Comparison of ENCODE assay signal across 21 cellular contexts in the genomic region with DNA sequence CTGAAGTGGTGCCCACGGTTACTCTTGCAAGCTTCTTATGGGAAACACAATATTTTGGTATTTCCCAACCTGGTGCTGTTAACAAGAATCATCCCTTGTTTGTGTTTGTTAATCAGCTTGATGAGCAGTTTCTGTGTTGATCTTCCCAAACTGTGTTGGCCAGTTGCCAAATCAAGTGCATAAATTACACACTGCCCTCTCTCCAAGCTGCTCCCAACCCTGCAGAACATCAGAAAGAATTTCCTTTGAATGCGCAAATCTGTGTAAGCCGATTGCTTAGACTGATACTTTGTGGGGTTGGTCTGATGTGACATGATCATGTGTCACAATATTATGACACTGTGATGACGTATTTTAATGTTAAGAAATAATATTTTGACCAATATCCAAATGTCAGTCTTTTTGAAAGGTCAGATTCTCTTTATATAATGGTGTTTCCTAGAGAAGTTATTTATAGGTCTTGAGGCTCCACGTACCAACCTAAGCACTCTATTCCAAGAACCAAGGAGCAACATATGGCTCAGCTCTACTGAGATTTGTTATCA.
"Had no signal": no experiment of that assay in that cellular context is flagged by ENCODE, and none has a peak within 500 bp of the region (broad histone marks: within the 10 kb centered on the region; RNA-seq: fewer than 3 reads in every experiment).

No MANE protein-coding gene starts in this region.

- H3K4me1 Mint-ChIP-seq: activated CD4-positive, alpha-beta T cell treated with anti-CD3 and anti-CD28 coated beads for 36 hours; activated naive CD4-positive, alpha-beta T cell treated with anti-CD3 and anti-CD28 coated beads, Interleukin-2, amount 50 U/mL, for 24 hours; immature natural killer cell; memory B cell; naive B cell had no signal

- H3K36me3 ChIP-seq: cardiac muscle cell, gastroesophageal sphincter, heart left ventricle, prostate gland, vagina had no signal

- ATAC-seq: activated CD4-positive, alpha-beta T cell treated with anti-CD3 and anti-CD28 coated beads for 36 hours; gastroesophageal sphincter; heart left ventricle; left ventricle myocardium superior; mucosa of descending colon; right cardiac atrium; WTC11 had no signal

- H3K27ac Mint-ChIP-seq: activated CD4-positive, alpha-beta T cell treated with anti-CD3 and anti-CD28 coated beads for 36 hours; activated naive CD4-positive, alpha-beta T cell treated with anti-CD3 and anti-CD28 coated beads, Interleukin-2, amount 50 U/mL, for 24 hours; immature natural killer cell; memory B cell; naive B cell; stimulated activated naive CD8-positive, alpha-beta T cell treated with anti-CD3 and anti-CD28 coated beads, Interleukin-15, Interleukin-2, amounts not matched to agents 100 ng/mL and 50 ng/mL, for 24 hours; WTC11 had no signal

- H3K27ac ChIP-seq: cardiac muscle cell, dorsolateral prefrontal cortex, gastroesophageal sphincter, heart left ventricle, prostate gland, skin epidermis, vagina had no signal

- H3K4me1 ChIP-seq: gastroesophageal sphincter, heart left ventricle, prostate gland, vagina had no signal

- H3K36me3 Mint-ChIP-seq: activated naive CD4-positive, alpha-beta T cell treated with anti-CD3 and anti-CD28 coated beads, Interleukin-2, amount 50 U/mL, for 24 hours; immature natural killer cell; memory B cell; naive B cell had no signal

- H3K4me3 ChIP-seq: cardiac muscle cell, dorsolateral prefrontal cortex, gastroesophageal sphincter, heart left ventricle, mucosa of descending colon, prostate gland, skin epidermis, vagina had no signal

- H3K4me3 Mint-ChIP-seq: activated CD4-positive, alpha-beta T cell treated with anti-CD3 and anti-CD28 coated beads for 36 hours; activated naive CD4-positive, alpha-beta T cell treated with anti-CD3 and anti-CD28 coated beads, Interleukin-2, amount 50 U/mL, for 24 hours; immature natural killer cell; memory B cell; naive B cell; stimulated activated naive CD8-positive, alpha-beta T cell treated with anti-CD3 and anti-CD28 coated beads, Interleukin-15, Interleukin-2, amounts not matched to agents 100 ng/mL and 50 ng/mL, for 24 hours; WTC11 had no signal

- H3K9me3 ChIP-seq: mucosa of descending colon, prostate gland, vagina had no signal

- H3K27me3 Mint-ChIP-seq: activated CD4-positive, alpha-beta T cell treated with anti-CD3 and anti-CD28 coated beads for 36 hours; activated naive CD4-positive, alpha-beta T cell treated with anti-CD3 and anti-CD28 coated beads, Interleukin-2, amount 50 U/mL, for 24 hours; memory B cell; naive B cell; stimulated activated naive CD8-positive, alpha-beta T cell treated with anti-CD3 and anti-CD28 coated beads, Interleukin-15, Interleukin-2, amounts not matched to agents 100 ng/mL and 50 ng/mL, for 24 hours had no signal

- DNase-seq: activated CD4-positive, alpha-beta T cell treated with anti-CD3 and anti-CD28 coated beads for 36 hours; activated CD4-positive, alpha-beta T cell treated with anti-CD3 and anti-CD28 coated beads, Interleukin-2, amount 50 U/mL, for 48 hours; activated gamma-delta T cell; dorsolateral prefrontal cortex; heart left ventricle; immature natural killer cell; kidney glomerular epithelial cell; left ventricle myocardium superior; mucosa of descending colon; naive B cell; right cardiac atrium; trophoblast cell had no signal

- H3K27me3 ChIP-seq: cardiac muscle cell, gastroesophageal sphincter, vagina had no signal
